Comparison of ENCODE assay signal across 18 cellular contexts in genomic region chr3:146682176-146682575, GRCh38.
DNase-seq lines count a peak whose midpoint lies in the region; ATAC-seq and TF ChIP-seq lines count a peak whose summit lies in the region.
"Had no signal": no experiment of that assay in that cellular context is flagged by ENCODE, and none has a peak within 500 bp of the region (broad histone marks: within the 10 kb centered on the region; RNA-seq: fewer than 3 reads in every experiment).

No MANE protein-coding gene starts in this region.

- H3K4me3 ChIP-seq in MG63 (no peak overlapping the region), adipocyte (ENCODE audit: low read length) (no peak overlapping the region)
- H3K4me3 ChIP-seq: BLaER1, breast epithelium, left ventricle myocardium inferior, ovary, thyroid gland had no signal

- H3K4me3 Mint-ChIP-seq in natural killer cell: no peak overlapping the region
- no peak overlapping the region for H3K4me3 Mint-ChIP-seq in chondrocyte (ENCODE audit: unreplicated experiment)
- H3K4me3 Mint-ChIP-seq: activated naive CD4-positive, alpha-beta T cell treated with anti-CD3 and anti-CD28 coated beads, Interleukin-2, amount 10 ng/mL, durations not matched to agents 7 days and 5 days had no signal

- H3K36me3 ChIP-seq in MG63 (no peaks in the 10 kb centered on the region), adipocyte (ENCODE audit: control insufficient read depth, insufficient read depth, low read length, severe bottlenecking) (no peaks in the 10 kb centered on the region)
- H3K36me3 ChIP-seq: BLaER1, breast epithelium, left ventricle myocardium inferior, ovary, thyroid gland had no signal

- ATAC-seq in natural killer cell: no peak

- H3K27me3 ChIP-seq in MG63 (no peaks in the 10 kb centered on the region), adipocyte (replicated peaks; ENCODE audit: control insufficient read depth, insufficient read depth, low read length) (no peaks in the 10 kb centered on the region)
- H3K27me3 ChIP-seq: BLaER1, breast epithelium, ovary, thyroid gland had no signal

- DNase-seq in MG63 (peak; percentile 37), NCI-H2081 (lab: John Stamatoyannopoulos, UW) (peak; percentile 79 to 96), adipocyte (ENCODE audit: low read depth) (peak; percentile 62), non-pigmented ciliary epithelial cell (ENCODE audit: low read depth) (peak; percentile 2), SW480 (ENCODE audit: low spot score) (no peak), natural killer cell (no peak), chondrocyte (ENCODE audit: low spot score) (no peak)
- DNase-seq: activated CD4-positive, CD25-positive, alpha-beta regulatory T cell treated with anti-CD3 and anti-CD28 coated beads, Interleukin-2, amount 50 U/mL, for 72 hours; activated naive CD4-positive, alpha-beta T cell treated with anti-CD3 and anti-CD28 coated beads, Interleukin-2, amount 10 ng/mL, durations not matched to agents 7 days and 5 days; GOT3; left ventricle myocardium inferior; NCI-H510A; ovary; stimulated activated CD4-positive, alpha-beta T cell treated with anti-CD3 and anti-CD28 coated beads, Interleukin-4, amount 100 ng/mL, for 4 hours; T-helper 2 cell; thyroid gland had no signal

- H3K27me3 Mint-ChIP-seq in natural killer cell (ENCODE audit: low read depth in 2 of 2) (no peaks in the 10 kb centered on the region), chondrocyte (ENCODE audit: low read depth) (no peaks in the 10 kb centered on the region)
- H3K27me3 Mint-ChIP-seq: activated naive CD4-positive, alpha-beta T cell treated with anti-CD3 and anti-CD28 coated beads, Interleukin-2, amount 10 ng/mL, durations not matched to agents 7 days and 5 days had no signal

- intact Hi-C loops in natural killer cell (cut with micrococcal nuclease): no loop called here

- TF ChIP-seq CTCF in natural killer cell (IDR thresholded peaks at IDR 0.05) (no peak), chondrocyte (IDR thresholded peaks at IDR 0.05) (no peak)

- H3K27ac Mint-ChIP-seq in natural killer cell: no peak overlapping the region
- H3K27ac Mint-ChIP-seq in chondrocyte (ENCODE audit: unreplicated experiment): no peak overlapping the region
- H3K27ac Mint-ChIP-seq: activated naive CD4-positive, alpha-beta T cell treated with anti-CD3 and anti-CD28 coated beads, Interleukin-2, amount 10 ng/mL, durations not matched to agents 7 days and 5 days had no signal

- no peaks in the 10 kb centered on the region for H3K4me1 Mint-ChIP-seq in natural killer cell
- H3K4me1 Mint-ChIP-seq in chondrocyte (ENCODE audit: low read depth): no peaks in the 10 kb centered on the region
- H3K4me1 Mint-ChIP-seq: activated naive CD4-positive, alpha-beta T cell treated with anti-CD3 and anti-CD28 coated beads, Interleukin-2, amount 10 ng/mL, durations not matched to agents 7 days and 5 days had no signal

- H3K36me3 Mint-ChIP-seq in natural killer cell: no peaks in the 10 kb centered on the region
- peaks cover 3% of the 10 kb centered on the region for H3K36me3 Mint-ChIP-seq in chondrocyte (ENCODE audit: low read depth)
- H3K36me3 Mint-ChIP-seq: activated naive CD4-positive, alpha-beta T cell treated with anti-CD3 and anti-CD28 coated beads, Interleukin-2, amount 10 ng/mL, durations not matched to agents 7 days and 5 days had no signal

- no peak overlapping the region for H3K9ac ChIP-seq in adipocyte (ENCODE audit: low read length)
- H3K9ac ChIP-seq: BLaER1 had no signal

- H3K4me1 ChIP-seq in adipocyte (ENCODE audit: control insufficient read depth, insufficient read depth, low read length): no peaks in the 10 kb centered on the region
- H3K4me1 ChIP-seq: breast epithelium, thyroid gland had no signal

- H3K9me3 ChIP-seq in MG63 (no peaks in the 10 kb centered on the region), adipocyte (ENCODE audit: control insufficient read depth, low read length) (no peaks in the 10 kb centered on the region)
- H3K9me3 ChIP-seq: BLaER1, breast epithelium, left ventricle myocardium inferior, ovary, thyroid gland had no signal

- H3K9me3 Mint-ChIP-seq in natural killer cell: peaks cover 4 to 8% of the 10 kb centered on the region in 2 donors
- no peaks in the 10 kb centered on the region for H3K9me3 Mint-ChIP-seq in chondrocyte (ENCODE audit: low read depth)
- H3K9me3 Mint-ChIP-seq: activated naive CD4-positive, alpha-beta T cell treated with anti-CD3 and anti-CD28 coated beads, Interleukin-2, amount 10 ng/mL, durations not matched to agents 7 days and 5 days had no signal

Comparison
In these comparisons a context has a peak if more than half of its experiments do, and no peak if none do; other contexts are left out.
1. DNase-seq: peak in MG63 (single experiment), NCI-H2081 (2 of 2), adipocyte (single experiment) and non-pigmented ciliary epithelial cell (single experiment); none in SW480 (single experiment), natural killer cell (single experiment) and chondrocyte (single experiment).